Comparison of ENCODE assay signal across 24 cellular contexts in the genomic region with DNA sequence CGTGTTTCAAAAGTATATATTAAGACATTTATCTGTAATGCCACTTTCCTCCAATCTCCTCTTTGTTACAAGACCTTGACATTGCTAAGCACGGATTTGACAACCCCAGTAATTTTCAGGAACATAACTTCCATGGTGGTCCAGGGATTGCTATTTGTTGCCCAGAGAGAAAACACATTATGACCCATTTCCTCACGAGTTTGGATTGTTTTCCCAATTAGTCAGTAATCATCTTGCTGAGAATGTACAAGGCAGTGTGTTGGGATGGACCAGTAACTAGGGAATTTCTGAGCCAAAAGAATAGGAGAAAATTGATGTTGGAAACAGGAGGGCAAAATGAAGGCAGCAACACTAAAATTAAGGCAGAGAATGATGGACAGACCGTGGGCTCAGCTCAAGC.
"Had no signal": no experiment of that assay in that cellular context is flagged by ENCODE, and none has a peak within 500 bp of the region (broad histone marks: within the 10 kb centered on the region; RNA-seq: fewer than 3 reads in every experiment).

No MANE protein-coding gene starts in this region.

- H3K9me3 ChIP-seq: left ventricle myocardium inferior, pancreas, prostate gland, tibial nerve, uterus had no signal

- H3K27me3 ChIP-seq: hepatocyte, pancreas, tibial nerve, uterus had no signal

- H3K36me3 ChIP-seq: left ventricle myocardium inferior, pancreas, prostate gland, tibial nerve, uterus had no signal

- H3K4me2 ChIP-seq: hepatocyte, smooth muscle cell had no signal

- H3K4me1 ChIP-seq: pancreas, prostate gland, uterus had no signal

- DNase-seq: islet precursor cell; left ventricle myocardium inferior; mesendoderm; naive B cell; natural killer cell; nephron progenitor cell; pancreas; posterior cingulate gyrus; retina; right cardiac atrium; stimulated activated CD4-positive, alpha-beta T cell treated with anti-CD3 and anti-CD28 coated beads, Interleukin-1b, Interleukin-23, amount 100 ng/mL, for 48 hours; stimulated activated CD4-positive, alpha-beta T cell treated with anti-CD3 and anti-CD28 coated beads, Interleukin-2, amount 100 ng/mL, for 48 hours; stimulated activated CD4-positive, alpha-beta T cell treated with anti-CD3 and anti-CD28 coated beads, Interleukin-4, amount 100 ng/mL, for 4 hours; stimulated activated CD8-positive, alpha-beta memory T cell treated with anti-CD3 and anti-CD28 coated beads, Interleukin-4, amount 100 ng/mL, for 48 hours; stimulated activated naive CD4-positive, alpha-beta T cell treated with Interleukin-2 at 50 U/mL for 16 hours; stimulated activated naive CD8-positive, alpha-beta T cell treated with anti-CD3 and anti-CD28 coated beads, Interleukin-15, amount 100 ng/mL, for 72 hours; substantia nigra; uterus had no signal

- H2AFZ ChIP-seq: hepatocyte had no signal

- ATAC-seq: natural killer cell; pancreas; right cardiac atrium; stimulated activated memory B cell treated with anti-CD40 and anti-IgM and Interleukin-4, amounts not matched to agents 10 μg/mL and 1 μg/mL and 100 μg/mL, for 72 hours; stimulated activated naive CD8-positive, alpha-beta T cell treated with anti-CD3 and anti-CD28 coated beads, Interleukin-15, amount 100 ng/mL, for 72 hours had no signal

- H3K79me2 ChIP-seq: hepatocyte had no signal

- H3K27ac ChIP-seq: hepatocyte, left ventricle myocardium inferior, pancreas, prostate gland, uterus had no signal

- H3K4me3 ChIP-seq: hepatocyte, left ventricle myocardium inferior, lung, pancreas, prostate gland, smooth muscle cell, tibial nerve, uterus had no signal
